19 cellular contexts compared by ENCODE assay signal in the genomic region with DNA sequence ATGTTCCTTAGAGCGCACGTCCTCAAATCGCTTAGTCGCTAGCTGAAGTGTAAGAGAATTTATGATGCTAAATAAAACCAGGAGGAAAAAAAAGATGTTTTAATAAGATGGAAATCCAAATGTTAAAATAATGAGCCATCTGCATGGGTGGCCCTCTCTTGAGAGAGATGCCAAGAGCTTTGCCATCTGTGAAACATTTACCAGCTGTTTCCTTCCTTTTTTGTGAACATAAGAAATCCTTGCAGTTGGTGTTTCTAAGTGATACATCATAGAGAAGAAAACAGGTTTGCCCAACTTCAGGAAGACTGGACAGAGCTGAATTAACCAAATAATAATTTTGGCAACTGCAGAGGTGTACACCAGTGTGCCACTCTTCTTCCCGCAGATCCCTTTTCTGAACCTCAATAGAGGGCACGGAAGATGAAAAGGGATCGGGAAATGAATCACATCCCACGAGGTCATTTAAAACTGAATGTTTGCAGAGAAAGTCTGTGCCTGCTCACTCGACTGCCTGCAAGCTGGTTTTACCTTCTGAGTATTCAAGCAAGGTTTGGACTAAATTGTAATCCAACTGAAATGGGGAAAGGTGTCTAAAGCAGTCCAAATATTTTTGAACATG. TPM values are rescaled to one million over a fixed set of nuclear protein-coding genes. Genes with fewer than 3 reads are reported as not detected.
A peak's percentile ranks its signal among the peaks of the same experiment; 100 is the strongest.
DNase-seq lines count a peak whose midpoint lies in the region; ATAC-seq and TF ChIP-seq lines count a peak whose summit lies in the region.
"Had no signal": no experiment of that assay in that cellular context is flagged by ENCODE, and none has a peak within 500 bp of the region (broad histone marks: within the 10 kb centered on the region; RNA-seq: fewer than 3 reads in every experiment).

No MANE protein-coding gene starts in this region.

- no peak for TF ChIP-seq CTCF in RWPE2 (IDR thresholded peaks at IDR 0.05; ENCODE audit: poor library complexity, severe bottlenecking)
- no peak for TF ChIP-seq CTCF in stomach (IDR thresholded peaks at IDR 0.05)

- no peaks in the 10 kb centered on the region for H3K27me3 ChIP-seq in RWPE2 (ENCODE audit: insufficient read depth, poor library complexity, severe bottlenecking)
- H3K27me3 ChIP-seq in stomach, result no peaks in the 10 kb centered on the region

- no peak overlapping the region for H3K27ac ChIP-seq in RWPE2 (ENCODE audit: poor library complexity, severe bottlenecking)
- no peak overlapping the region for H3K27ac ChIP-seq in stomach

- no peak for TF ChIP-seq EP300 in stomach (IDR thresholded peaks at IDR 0.05)

- DNase-seq in Ammon's horn (ENCODE audit: low spot score), result peak; percentile 7
- peak; percentile 59 for DNase-seq in M059J (ENCODE audit: low read depth)
- DNase-seq in RWPE2 (ENCODE audit: low spot score), result no peak
- DNase-seq in OCI-M1 (lab: John Stamatoyannopoulos, UW), result no peak
- no peak for DNase-seq in stomach
- DNase-seq in COR-L47 (lab: John Stamatoyannopoulos, UW), result no peak
- DNase-seq: DMS79 treated with DMSO at 0.1 percent for 48 hours, GF-D8, MV-4-11, NCI-H1436, NCI-H2081 treated with DMSO at 0.1 percent for 48 hours, NCI-H345 had no signal

- H3K4me3 ChIP-seq in RWPE2 (ENCODE audit: severe bottlenecking) (no peak overlapping the region), stomach (no peak overlapping the region)

- H3K36me3 ChIP-seq in RWPE2 (ENCODE audit: low read depth), result no peaks in the 10 kb centered on the region
- H3K36me3 ChIP-seq in stomach, result no peaks in the 10 kb centered on the region

- H3K9me3 ChIP-seq in RWPE2 (ENCODE audit: severe bottlenecking) (no peaks in the 10 kb centered on the region), stomach (no peaks in the 10 kb centered on the region)

- ATAC-seq in RWPE2 (ENCODE audit: low read depth) (peak; percentile 56), esophagus mucosa (peak; percentile 50), HG03565 (IDR thresholded peaks at IDR 0.05; ENCODE audit: unreplicated experiment) (no peak)
- ATAC-seq: HCT116 had no signal

- peaks cover 4% of the 10 kb centered on the region for H3K4me1 ChIP-seq in RWPE2 (ENCODE audit: insufficient read depth, poor library complexity, severe bottlenecking)
- no peaks in the 10 kb centered on the region for H3K4me1 ChIP-seq in stomach

- 68 to 87% (median 80%) methylated on average over 9 of the region's 9 CpGs for WGBS in stomach, 5 donors

- intact Hi-C loops in stomach (cut with DNase I; ENCODE audit: low total_unique reads), result no loop called here

- no peak for TF ChIP-seq POLR2A in stomach (IDR thresholded peaks at IDR 0.05)

RNA-seq across cellular contexts. Expression of a gene that starts 35.7 kb away (rescaled TPM):
- 5.5 and 11.9 TPM in 2 replicates for total RNA-seq in M059J (2014; rRNA removed; shearing (Covaris generic))
- total RNA-seq in esophagus mucosa, result 10.3 TPM
- 10 to 100 TPM in 3 of 5 donors, 1 to 10 TPM in 2; 2.9 to 20.5 (median 13.2) TPM for total RNA-seq in stomach
- 1 to 10 TPM; 4.1 to 6.8 (median 4.7) TPM for polyA plus RNA-seq in stomach
- total RNA-seq: A172, HT1080, OCI-LY7 had no signal
- polyA plus RNA-seq: CD14-positive monocyte had no signal

Comparison
In these comparisons a context has a peak if more than half of its experiments do, and no peak if none do; other contexts are left out.
1. DNase-seq: peak in Ammon's horn (single experiment) and M059J (single experiment); none in RWPE2 (single experiment), OCI-M1 (single experiment), stomach (single experiment) and COR-L47 (single experiment).